In genomic region chr10:17768957-17769356, GRCh38 we compare ENCODE assay signal across 26 cellular contexts. TPM values are rescaled to one million over a fixed set of nuclear protein-coding genes. Genes with fewer than 3 reads are reported as not detected.
DNase-seq lines count a peak whose midpoint lies in the region; ATAC-seq, FAIRE-seq and TF ChIP-seq lines count a peak whose summit lies in the region.
"Had no signal": no experiment of that assay in that cellular context is flagged by ENCODE, and none has a peak within 500 bp of the region (broad histone marks: within the 10 kb centered on the region; RNA-seq: fewer than 3 reads in every experiment).

No MANE protein-coding gene starts in this region.

- no peak overlapping the region for H3K9ac ChIP-seq in astrocyte (ENCODE audit: low read length)

- no peaks in the 10 kb centered on the region for H3K4me1 ChIP-seq in astrocyte (ENCODE audit: insufficient read depth, low read length)
- H3K4me1 ChIP-seq: tibial nerve had no signal

- no peaks in the 10 kb centered on the region for H3K36me3 ChIP-seq in astrocyte (ENCODE audit: insufficient read depth, low read length)
- H3K36me3 ChIP-seq: tibial nerve had no signal

- no peak overlapping the region for H3K27ac ChIP-seq in astrocyte (ENCODE audit: low read depth, low read length)
- H3K27ac ChIP-seq: 22Rv1, tibial nerve, VCaP had no signal

- H3K4me1 Mint-ChIP-seq in astrocyte (ENCODE audit: low read depth, unreplicated experiment): peaks cover 4% of the 10 kb centered on the region
- H3K4me1 Mint-ChIP-seq: endodermal cell had no signal

- H3K79me2 ChIP-seq in astrocyte (ENCODE audit: insufficient read depth, low read length): no peaks in the 10 kb centered on the region

- H3K4me3 Mint-ChIP-seq in astrocyte (ENCODE audit: unreplicated experiment): no peak overlapping the region
- H3K4me3 Mint-ChIP-seq: activated CD4-positive, alpha-beta memory T cell treated with anti-CD3 and anti-CD28 coated beads for 36 hours; endodermal cell had no signal

- H3K9me3 Mint-ChIP-seq in astrocyte (ENCODE audit: unreplicated experiment): peaks cover 5% of the 10 kb centered on the region
- H3K9me3 Mint-ChIP-seq: activated CD4-positive, alpha-beta memory T cell treated with anti-CD3 and anti-CD28 coated beads for 36 hours; endodermal cell had no signal

- H4K20me1 ChIP-seq in astrocyte (ENCODE audit: insufficient read depth, low read length): no peaks in the 10 kb centered on the region

- no peak overlapping the region for H3K4me2 ChIP-seq in astrocyte (ENCODE audit: low read length)

- no peak for FAIRE-seq in astrocyte (lab: Jason Lieb, UNC)
- FAIRE-seq: K562 had no signal

- peak overlapping the region; percentile 27 for H2AFZ ChIP-seq in astrocyte (ENCODE audit: low read depth, low read length)

- peaks cover 8% of the 10 kb centered on the region for H3K36me3 Mint-ChIP-seq in astrocyte (ENCODE audit: low read depth, unreplicated experiment)
- H3K36me3 Mint-ChIP-seq: activated CD4-positive, alpha-beta memory T cell treated with anti-CD3 and anti-CD28 coated beads for 36 hours had no signal

- no peak for ATAC-seq in HG02885 (IDR thresholded peaks at IDR 0.05; ENCODE audit: poor library complexity, unreplicated experiment)
- ATAC-seq: K562 had no signal

- no peak overlapping the region for H3K4me3 ChIP-seq in astrocyte (ENCODE audit: insufficient read depth, low read depth, low read length)
- no peak overlapping the region for H3K4me3 ChIP-seq in fibroblast of the aortic adventitia (ENCODE audit: low read depth, low read length)
- H3K4me3 ChIP-seq: K562, tibial nerve had no signal

- TF ChIP-seq CTCF in astrocyte (IDR thresholded peaks at IDR 0.05; ENCODE audit: insufficient read depth, low read depth, low read length) (no peak), fibroblast of the aortic adventitia (IDR thresholded peaks at IDR 0.05; ENCODE audit: insufficient read depth, low read length) (no peak)

- intact Hi-C loops in head of caudate nucleus (cut with DNase I): no loop called here

- H3K27me3 Mint-ChIP-seq in astrocyte (ENCODE audit: low read depth, unreplicated experiment): peaks cover 5% of the 10 kb centered on the region
- H3K27me3 Mint-ChIP-seq: activated CD4-positive, alpha-beta memory T cell treated with anti-CD3 and anti-CD28 coated beads for 36 hours had no signal

- no peak overlapping the region for H3K27ac Mint-ChIP-seq in astrocyte (ENCODE audit: unreplicated experiment)
- H3K27ac Mint-ChIP-seq: activated CD4-positive, alpha-beta memory T cell treated with anti-CD3 and anti-CD28 coated beads for 36 hours; endodermal cell; progenitor cell of endocrine pancreas had no signal

- no peaks in the 10 kb centered on the region for H3K9me3 ChIP-seq in astrocyte (ENCODE audit: insufficient read depth, low read depth, low read length)
- H3K9me3 ChIP-seq: tibial nerve had no signal

- peak; percentile 15 for DNase-seq in NOMO-1 treated with DMSO at 0.1 percent for 48 hours (lab: John Stamatoyannopoulos, UW; ENCODE audit: unreplicated experiment)
- DNase-seq in NOMO-1 treated with dmso at 0.1 percent for 144 hours (lab: John Stamatoyannopoulos, UW; ENCODE audit: unreplicated experiment): no peak
- peak; percentile 65 for DNase-seq in astrocyte (ENCODE audit: low read depth)
- peak; percentile 70 for DNase-seq in fibroblast of the aortic adventitia (ENCODE audit: low read depth)
- DNase-seq in head of caudate nucleus: no peak
- DNase-seq in NCI-H1930 (lab: John Stamatoyannopoulos, UW): no peak
- no peak for DNase-seq in COLO668 (lab: John Stamatoyannopoulos, UW; ENCODE audit: unreplicated experiment)
- DNase-seq: activated CD4-positive, alpha-beta memory T cell treated with anti-CD3 and anti-CD28 coated beads for 36 hours; activated naive CD4-positive, alpha-beta T cell; activated T-cell treated with anti-CD3 and anti-CD28 coated beads for 4 hours; C1 segment of cervical spinal cord; DMS 273 treated with DMSO at 0.1 percent for 48 hours; endodermal cell; foreskin melanocyte; left cardiac atrium; NCI-H69; SHP77 treated with DMSO at 0.1 percent for 48 hours; stimulated activated CD4-positive, alpha-beta T cell treated with anti-CD3 and anti-CD28 coated beads, Interleukin-2, amount 100 ng/mL, for 24 hours; stimulated activated naive CD4-positive, alpha-beta T cell treated with Interleukin-2 at 50 U/mL for 16 hours; T-helper 1 cell had no signal

- no peaks in the 10 kb centered on the region for H3K27me3 ChIP-seq in astrocyte (ENCODE audit: insufficient read depth, low read length)
- H3K27me3 ChIP-seq: tibial nerve had no signal

RNA-seq across cellular contexts. Expression of gene TMEM236, which starts 17.0 kb away (rescaled TPM):
- total RNA-seq in astrocyte (0.14 and 0.43 TPM in 2 replicates), fibroblast of the aortic adventitia (ENCODE audit: low replicate concordance) (0.09 and 0.16 TPM in 2 replicates)

RNA-seq across cellular contexts. Expression of gene MRC1, which starts 40.2 kb away (rescaled TPM):
- 0.05 and 0.07 TPM in 2 replicates for total RNA-seq in astrocyte
- 0.08 and 0.09 TPM in 2 replicates for total RNA-seq in fibroblast of the aortic adventitia (ENCODE audit: low replicate concordance)
- total RNA-seq: progenitor cell of endocrine pancreas had no signal

Comparison
In these comparisons a context has a peak if more than half of its experiments do, and no peak if none do; other contexts are left out.
1. DNase-seq: peak in NOMO-1 treated with DMSO at 0.1 percent for 48 hours (single experiment), astrocyte (single experiment) and fibroblast of the aortic adventitia (single experiment); none in NOMO-1 treated with dmso at 0.1 percent for 144 hours (single experiment), head of caudate nucleus (0 of 42), NCI-H1930 (0 of 2) and COLO668 (single experiment).